ENCODE assay signal across 24 cellular contexts in genomic region chr5:135042595-135042994, GRCh38. TPM values are rescaled to one million over a fixed set of nuclear protein-coding genes. Genes with fewer than 3 reads are reported as not detected.
"Had no signal": no experiment of that assay in that cellular context is flagged by ENCODE, and none has a peak within 500 bp of the region (broad histone marks: within the 10 kb centered on the region; RNA-seq: fewer than 3 reads in every experiment).

No MANE protein-coding gene starts in this region.

- H3K27ac ChIP-seq: adrenal gland, breast epithelium, VCaP had no signal

- DNase-seq: activated CD4-positive, alpha-beta memory T cell treated with anti-CD3 and anti-CD28 coated beads, Interleukin-2, amount 10 ng/mL, durations not matched to agents 7 days and 5 days; activated CD4-positive, alpha-beta T cell treated with anti-CD3 and anti-CD28 coated beads for 36 hours; activated CD4-positive, alpha-beta T cell treated with anti-CD3 and anti-CD28 coated beads, Interleukin-2, amount 50 U/mL, for 1 hour; activated CD8-positive, alpha-beta memory T cell treated with anti-CD3 and anti-CD28 coated beads, Interleukin-2, amount 50 U/mL, for 4 hours; activated naive CD4-positive, alpha-beta T cell treated with anti-CD3 and anti-CD28 coated beads, Interleukin-2, amount 50 U/mL, for 16 hours; activated naive CD8-positive, alpha-beta T cell treated with anti-CD3 and anti-CD28 coated beads, Interleukin-2, amount 10 ng/mL, durations not matched to agents 7 days and 5 days; activated T-cell treated with anti-CD3 and anti-CD28 coated beads, Interleukin-2, amount 50 U/mL, for 72 hours; adrenal gland; anterior cingulate cortex; caudate nucleus; MM.1S; NCI-H1105 treated with DMSO at 0.1 percent for 48 hours; NCI-H1436 treated with DMSO at 0.1 percent for 48 hours; NCI-H187 treated with DMSO at 0.1 percent for 48 hours; NCI-H2081 treated with DMSO at 0.1 percent for 48 hours; NCI-H446; NCI-H524; RPMI8226; SK-N-SH; T-helper 1 cell had no signal

- H3K36me3 Mint-ChIP-seq: activated naive CD8-positive, alpha-beta T cell treated with anti-CD3 and anti-CD28 coated beads, Interleukin-2, amount 10 ng/mL, durations not matched to agents 7 days and 5 days had no signal

- H3K9me3 Mint-ChIP-seq: activated CD4-positive, alpha-beta memory T cell treated with anti-CD3 and anti-CD28 coated beads, Interleukin-2, amount 10 ng/mL, durations not matched to agents 7 days and 5 days; activated naive CD8-positive, alpha-beta T cell treated with anti-CD3 and anti-CD28 coated beads, Interleukin-2, amount 10 ng/mL, durations not matched to agents 7 days and 5 days; activated T-cell treated with anti-CD3 and anti-CD28 coated beads, Interleukin-2, amount 50 U/mL, for 72 hours had no signal

- H3K27ac Mint-ChIP-seq: activated CD4-positive, alpha-beta memory T cell treated with anti-CD3 and anti-CD28 coated beads, Interleukin-2, amount 10 ng/mL, durations not matched to agents 7 days and 5 days; activated CD4-positive, alpha-beta T cell treated with anti-CD3 and anti-CD28 coated beads for 36 hours; activated naive CD8-positive, alpha-beta T cell treated with anti-CD3 and anti-CD28 coated beads, Interleukin-2, amount 10 ng/mL, durations not matched to agents 7 days and 5 days; activated T-cell treated with anti-CD3 and anti-CD28 coated beads, Interleukin-2, amount 50 U/mL, for 72 hours had no signal

- H3K36me3 ChIP-seq: adrenal gland, breast epithelium had no signal

- H3K9me3 ChIP-seq: adrenal gland, breast epithelium, SK-N-SH had no signal

- ATAC-seq: activated CD4-positive, alpha-beta T cell treated with anti-CD3 and anti-CD28 coated beads for 36 hours; activated T-cell treated with anti-CD3 and anti-CD28 coated beads, Interleukin-2, amount 50 U/mL, for 72 hours; Right ventricle myocardium inferior had no signal

- H3K9ac ChIP-seq: SK-N-SH had no signal

- H3K4me3 Mint-ChIP-seq: activated CD4-positive, alpha-beta memory T cell treated with anti-CD3 and anti-CD28 coated beads, Interleukin-2, amount 10 ng/mL, durations not matched to agents 7 days and 5 days; activated CD4-positive, alpha-beta T cell treated with anti-CD3 and anti-CD28 coated beads for 36 hours; activated naive CD8-positive, alpha-beta T cell treated with anti-CD3 and anti-CD28 coated beads, Interleukin-2, amount 10 ng/mL, durations not matched to agents 7 days and 5 days; activated T-cell treated with anti-CD3 and anti-CD28 coated beads, Interleukin-2, amount 50 U/mL, for 72 hours had no signal

- H3K4me3 ChIP-seq: adrenal gland, breast epithelium had no signal

- H3K4me2 ChIP-seq: SK-N-SH had no signal

RNA-seq across cellular contexts. Expression of gene PITX1, which starts 8.6 kb away (rescaled TPM):
- total RNA-seq: activated naive CD8-positive, alpha-beta T cell treated with anti-CD3 and anti-CD28 coated beads, Interleukin-2, amount 10 ng/mL, durations not matched to agents 7 days and 5 days; cerebellum; Right ventricle myocardium inferior had no signal
- polyA plus RNA-seq: SK-N-SH had no signal
